8 cellular contexts compared by ENCODE assay signal in the genomic region with DNA sequence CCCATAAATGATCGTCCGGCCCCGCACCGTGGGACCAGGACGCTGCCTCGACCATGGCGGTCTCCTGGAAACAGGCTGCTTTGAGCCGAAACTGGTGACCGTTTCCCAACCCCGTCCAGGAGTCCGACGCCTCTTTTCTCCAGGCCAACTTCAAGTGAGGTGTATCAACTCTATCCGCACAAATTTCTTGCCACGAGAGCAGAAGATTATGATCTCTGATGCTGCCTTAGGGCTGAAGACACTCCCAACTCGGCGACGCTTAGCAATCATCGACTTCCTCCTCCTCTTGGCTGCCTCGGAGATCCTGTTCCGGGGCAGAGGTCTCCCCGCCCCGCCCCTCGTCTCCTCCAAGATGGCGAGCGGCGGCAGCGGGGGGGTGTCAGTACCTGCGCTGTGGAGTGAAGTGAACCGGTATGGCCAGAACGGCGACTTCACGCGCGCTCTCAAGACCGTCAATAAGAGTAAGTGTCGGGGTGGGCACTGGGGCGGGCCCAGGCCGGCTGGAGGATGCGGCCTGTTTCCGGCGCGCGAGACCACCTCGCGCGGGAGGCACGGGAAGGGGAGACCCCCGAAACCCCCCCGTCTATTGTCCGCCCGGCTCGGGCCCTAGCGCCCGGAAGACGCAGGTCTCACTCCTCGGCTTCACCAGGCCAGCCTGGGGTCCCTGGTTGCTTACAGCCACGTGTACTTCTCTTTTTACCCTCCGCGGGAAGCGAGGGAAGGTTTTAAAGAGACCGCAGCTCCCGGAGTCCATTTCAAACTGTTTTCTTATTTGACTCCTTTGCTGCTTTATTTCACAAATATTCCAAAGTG. TPM values are rescaled to one million over a fixed set of nuclear protein-coding genes. Genes with fewer than 3 reads are reported as not detected.
DNase-seq lines count a peak whose midpoint lies in the region; ATAC-seq and TF ChIP-seq lines count a peak whose summit lies in the region.

SRP72 (plus strand) TSS at position 334 of the 813 bp plus-strand sequence; CDS start at position 353, 19 bp downstream.

- H3K9me3 Mint-ChIP-seq in activated T-cell treated with anti-CD3 and anti-CD28 coated beads, Interleukin-2, amount 50 U/mL, for 4 hours: no peaks in the 10 kb centered on the region

- TF ChIP-seq EP300 in Ishikawa (IDR thresholded peaks at IDR 0.05; ENCODE audit: borderline replicate concordance): no peak

- 0% methylated on average over 56 to 62 of the region's 62 CpGs for whole genome bisulfite sequencing in esophagus, 2 donors

- H3K4me3 Mint-ChIP-seq in activated T-cell treated with anti-CD3 and anti-CD28 coated beads, Interleukin-2, amount 50 U/mL, for 4 hours: peak within 1 kb of the TSS; percentile 96

- H3K9me3 ChIP-seq in esophagus (ENCODE audit: control insufficient read depth in 2 of 2, insufficient read depth in 1 of 2, low read depth in 1 of 2, low read length in 1 of 2) (no peaks in the 10 kb centered on the region), muscle layer of colon (ENCODE audit: low read length) (no peaks in the 10 kb centered on the region)

- H3K36me3 ChIP-seq in esophagus (ENCODE audit: control insufficient read depth in 2 of 2, insufficient read depth in 2 of 2, low read length in 1 of 2): peaks cover 2% of the 10 kb centered on the region in 2 donors
- peaks cover 19% of the 10 kb centered on the region for H3K36me3 ChIP-seq in muscle layer of colon (ENCODE audit: insufficient read depth, low read length)

- DNase-seq in DMS153 (lab: John Stamatoyannopoulos, UW): peak; percentile 46
- DNase-seq in activated T-cell treated with anti-CD3 and anti-CD28 coated beads, Interleukin-2, amount 50 U/mL, for 4 hours: peak; percentile 82
- peak; percentile 71 for DNase-seq in stimulated activated CD8-positive, alpha-beta memory T cell treated with anti-CD3 and anti-CD28 coated beads, Interleukin-7, amount 100 ng/mL, for 24 hours (ENCODE audit: low read depth)

- H3K9ac ChIP-seq in muscle layer of colon (ENCODE audit: low read length): peak within 1 kb of the TSS; percentile 85

- TF ChIP-seq RAD21 in Ishikawa (IDR thresholded peaks at IDR 0.05; ENCODE audit: low read depth): no peak

- no peaks in the 10 kb centered on the region for H3K27me3 ChIP-seq in esophagus (ENCODE audit: control insufficient read depth in 1 of 2, insufficient read depth in 2 of 2, low read length in 2 of 2)
- H3K27me3 ChIP-seq in muscle layer of colon (ENCODE audit: control insufficient read depth in 1 of 2, insufficient read depth in 2 of 2, low read length in 2 of 2): no peaks in the 10 kb centered on the region

- H3K4me3 ChIP-seq in esophagus (ENCODE audit: low read depth in 1 of 2, low read length in 2 of 2) (peak within 1 kb of the TSS; percentile 79 to 100), muscle layer of colon (ENCODE audit: low read depth in 1 of 2, low read length in 2 of 2) (peak within 1 kb of the TSS; percentile 81 to 96)

- peak within 1 kb of the TSS; percentile 90 to 97 for H3K27ac ChIP-seq in esophagus (ENCODE audit: low read depth in 2 of 2, low read length in 1 of 2)
- peak within 1 kb of the TSS; percentile 81 for H3K27ac ChIP-seq in muscle layer of colon (ENCODE audit: low read depth, low read length)

- peak; percentile 90 for ATAC-seq in GM21576 (IDR thresholded peaks at IDR 0.05; ENCODE audit: unreplicated experiment)
- ATAC-seq in activated T-cell treated with anti-CD3 and anti-CD28 coated beads, Interleukin-2, amount 50 U/mL, for 4 hours: peak; percentile 96 to 97

- H3K4me1 ChIP-seq in esophagus (ENCODE audit: control insufficient read depth in 2 of 2, insufficient read depth in 2 of 2, low read length in 1 of 2) (peaks cover 0 to 7% of the 10 kb centered on the region in 2 donors), muscle layer of colon (ENCODE audit: insufficient read depth, low read length) (peaks cover 35% of the 10 kb centered on the region)

- H3K4me1 Mint-ChIP-seq in activated T-cell treated with anti-CD3 and anti-CD28 coated beads, Interleukin-2, amount 50 U/mL, for 4 hours (ENCODE audit: low read depth): peaks cover 46% of the 10 kb centered on the region

- no peaks in the 10 kb centered on the region for H3K27me3 Mint-ChIP-seq in activated T-cell treated with anti-CD3 and anti-CD28 coated beads, Interleukin-2, amount 50 U/mL, for 4 hours (ENCODE audit: low read depth)

- H3K36me3 Mint-ChIP-seq in activated T-cell treated with anti-CD3 and anti-CD28 coated beads, Interleukin-2, amount 50 U/mL, for 4 hours (ENCODE audit: insufficient read depth): peaks cover 15% of the 10 kb centered on the region

TF ChIP-seq in Ishikawa, 13 proteins besides CTCF, POLR2A, EP300 and RAD21 (continues in another document):
- TF ChIP-seq REST (IDR thresholded peaks at IDR 0.05; ENCODE audit: low read depth) (0 out of 2 replicates have a peak, but pooled peaks have one; percentile 9), CEBPB (IDR thresholded peaks at IDR 0.05) (no peak), YY1 (IDR thresholded peaks at IDR 0.05; ENCODE audit: low read depth) (peak; percentile 94), MAX (IDR thresholded peaks at IDR 0.05) (peak; percentile 84), TCF12 (IDR thresholded peaks at IDR 0.05; ENCODE audit: low read depth) (peak; percentile 60; the same call in 1 of the 2 replicates), TAF1 (IDR thresholded peaks at IDR 0.05; ENCODE audit: low read depth) (peak; percentile 96), NFIC (IDR thresholded peaks at IDR 0.05) (no peak)

TF ChIP-seq in PFSK-1, 5 proteins besides CTCF, POLR2A, EP300 and RAD21:
- TF ChIP-seq FOXP2 (optimal IDR thresholded peaks at IDR 0.05; ENCODE audit: borderline replicate concordance, extremely low read depth, extremely low read length, insufficient read depth): no peak
- peak; percentile 86; the same call in 1 of the 2 replicates for TF ChIP-seq SIN3A (IDR thresholded peaks at IDR 0.05; ENCODE audit: borderline replicate concordance, insufficient read depth, low read length)
- TF ChIP-seq TAF1 (IDR thresholded peaks at IDR 0.05; ENCODE audit: borderline replicate concordance, insufficient read depth, low read length): peak; percentile 94
- peak; percentile 93 for TF ChIP-seq POLR2AphosphoS5 (IDR thresholded peaks at IDR 0.05; ENCODE audit: low read depth, low read length)
- TF ChIP-seq REST (IDR thresholded peaks at IDR 0.05; ENCODE audit: insufficient read depth in 1 of 2, low read depth in 2 of 2, low read length in 2 of 2): no peak; a peak in 1 of 4 replicates

RNA-seq across cellular contexts. Expression of gene SRP72, which starts in this region (rescaled TPM):
- polyA plus RNA-seq in PFSK-1 (2012; ENCODE audit: insufficient read length, low read depth): 94.2 TPM
- total RNA-seq in activated T-cell treated with anti-CD3 and anti-CD28 coated beads, Interleukin-2, amount 50 U/mL, for 4 hours: 100 to 1,000 TPM; 206 to 227 (median 213) TPM
- polyA plus RNA-seq in esophagus: 10 to 100 TPM; 22.6 to 28.8 TPM

Comparison
In these comparisons a context has a peak if more than half of its experiments do, and no peak if none do; other contexts are left out.
1. Peak in every context shown above with its lines: DNase-seq, ATAC-seq, H3K4me3 ChIP-seq and H3K27ac ChIP-seq.